18 cellular contexts compared by ENCODE assay signal in the genomic region with DNA sequence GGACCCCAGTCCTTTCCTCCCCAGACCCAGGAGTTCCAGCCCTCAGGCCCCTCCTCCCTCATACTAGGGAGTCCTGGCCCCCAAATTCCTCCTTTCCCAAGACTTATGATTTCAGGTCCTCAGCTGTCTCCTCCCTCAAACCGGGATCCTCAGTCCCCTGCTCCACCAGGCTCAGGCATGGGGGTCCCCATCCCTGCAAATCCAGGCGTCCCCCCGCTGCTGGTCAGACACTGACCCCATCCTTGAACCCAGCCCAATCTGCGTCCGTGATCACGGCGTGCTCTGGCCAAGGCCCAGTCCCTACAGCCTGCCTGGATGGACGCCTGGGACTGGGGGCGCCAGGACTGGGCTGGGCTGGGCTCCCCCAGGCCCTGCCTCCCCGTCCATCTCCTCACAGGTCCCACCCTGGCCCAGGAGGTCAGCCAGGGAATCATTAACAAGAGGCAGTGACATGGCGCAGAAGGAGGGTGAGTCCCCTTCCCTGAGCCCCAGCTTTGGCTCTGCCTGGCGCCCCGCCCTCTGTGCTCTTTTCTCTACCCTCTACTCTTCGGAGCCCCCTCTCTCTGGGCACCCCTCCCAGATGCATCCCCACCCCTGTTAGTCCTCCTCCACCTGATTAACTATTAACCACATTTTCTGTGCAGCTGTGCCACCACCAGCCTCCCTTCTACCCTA. TPM values are rescaled to one million over a fixed set of nuclear protein-coding genes. Genes with fewer than 3 reads are reported as not detected.
A peak's percentile ranks its signal among the peaks of the same experiment; 100 is the strongest.
DNase-seq lines count a peak whose midpoint lies in the region; ATAC-seq, FAIRE-seq and TF ChIP-seq lines count a peak whose summit lies in the region.
"Had no signal": no experiment of that assay in that cellular context is flagged by ENCODE, and none has a peak within 500 bp of the region (broad histone marks: within the 10 kb centered on the region; RNA-seq: fewer than 3 reads in every experiment).

No MANE protein-coding gene starts in this region.

- no peak overlapping the region for H3K27ac Mint-ChIP-seq in glutamatergic neuron (ENCODE audit: unreplicated experiment)
- H3K27ac Mint-ChIP-seq in nephron progenitor cell, result no peak overlapping the region

- H3K4me3 ChIP-seq in HEK293 (ENCODE audit: low read depth, low read length), result no peak overlapping the region
- H3K4me3 ChIP-seq: GM12878, GM23248 had no signal

- FAIRE-seq in GM12892 (lab: Jason Lieb, UNC), result no peak
- FAIRE-seq: GM12878, keratinocyte had no signal

- H3K27ac ChIP-seq in 22Rv1 (peak overlapping the region; percentile 69), HEK293 (ENCODE audit: extremely low read depth, low read depth, low read length) (no peak overlapping the region)
- H3K27ac ChIP-seq: GM23248, neutrophil had no signal

- peaks cover 5% of the 10 kb centered on the region for H3K4me1 Mint-ChIP-seq in glutamatergic neuron (ENCODE audit: low read depth, unreplicated experiment)
- peaks cover 79% of the 10 kb centered on the region for H3K4me1 Mint-ChIP-seq in nephron progenitor cell

- H3K9me3 Mint-ChIP-seq in glutamatergic neuron (ENCODE audit: unreplicated experiment) (peaks cover 3% of the 10 kb centered on the region), nephron progenitor cell (no peaks in the 10 kb centered on the region)

- POLR2A ChIA-PET in HEK293 (lab: Yijun Ruan, JAX), result no interaction called here

- H3K4me1 ChIP-seq in HEK293 (ENCODE audit: control insufficient read depth, insufficient read depth, low read length), result no peaks in the 10 kb centered on the region

- CTCF ChIA-PET in HEK293 (lab: Yijun Ruan, JAX), result interaction anchor here (0.6 to 8.7 kb wide), 5 partner anchors 14 to 691 kb away, joined by 3 to 193 read pairs (median 60); a partner anchor contains a TSS

- TF ChIP-seq POLR2A in GM12892 (IDR thresholded peaks at IDR 0.05; ENCODE audit: low read depth, low read length), result no peak

- H3K4me3 Mint-ChIP-seq in glutamatergic neuron (ENCODE audit: unreplicated experiment) (peak overlapping the region; percentile 34), nephron progenitor cell (peak overlapping the region; percentile 50)

- no peaks in the 10 kb centered on the region for H3K36me3 ChIP-seq in HEK293 (ENCODE audit: control insufficient read depth in 2 of 2, insufficient read depth in 1 of 2, low read length in 2 of 2)
- H3K36me3 ChIP-seq: neutrophil, vagina had no signal

- DNase-seq in glutamatergic neuron (no peak), nephron progenitor cell (no peak), GM12892 (ENCODE audit: insufficient read length) (no peak)
- DNase-seq in activated CD8-positive, alpha-beta memory T cell treated with anti-CD3 and anti-CD28 coated beads, Interleukin-2, amount 50 U/mL, for 48 hours, result no peak
- DNase-seq: activated CD8-positive, alpha-beta memory T cell treated with anti-CD3 and anti-CD28 coated beads, Interleukin-2, amount 50 U/mL, for 4 hours; DND-41; GM23248; SK-N-SH; stimulated activated CD8-positive, alpha-beta memory T cell treated with anti-CD3 and anti-CD28 coated beads, Interleukin-4, amount 100 ng/mL, for 48 hours had no signal

- H3K27me3 Mint-ChIP-seq in glutamatergic neuron (ENCODE audit: unreplicated experiment) (peaks cover 20% of the 10 kb centered on the region), nephron progenitor cell (ENCODE audit: low read depth, poor library complexity) (peaks cover 11% of the 10 kb centered on the region)

- H3K36me3 Mint-ChIP-seq in glutamatergic neuron (ENCODE audit: unreplicated experiment) (no peaks in the 10 kb centered on the region), nephron progenitor cell (ENCODE audit: low read depth) (no peaks in the 10 kb centered on the region)

- no peak for TF ChIP-seq CTCF in 22Rv1 (IDR thresholded peaks at IDR 0.05)
- no peak for TF ChIP-seq CTCF in HEK293 (tag by site-specific recombination; IDR thresholded peaks at IDR 0.05)
- TF ChIP-seq CTCF in glutamatergic neuron (IDR thresholded peaks at IDR 0.05; ENCODE audit: partially characterized antibody, unreplicated experiment), result no peak
- TF ChIP-seq CTCF in nephron progenitor cell (IDR thresholded peaks at IDR 0.05), result no peak

- ATAC-seq in GM21360 (IDR thresholded peaks at IDR 0.05; ENCODE audit: unreplicated experiment) (no peak), GM21381 (IDR thresholded peaks at IDR 0.05; ENCODE audit: unreplicated experiment) (no peak)
- ATAC-seq: GM12878 had no signal

- no peaks in the 10 kb centered on the region for H3K9me3 ChIP-seq in HEK293 (ENCODE audit: control insufficient read depth, insufficient read depth, low read depth, low read length)
- H3K9me3 ChIP-seq: neutrophil, SK-N-SH, vagina had no signal

TF ChIP-seq in HEK293, 187 proteins besides CTCF, POLR2A, EP300 and RAD21:
- TF ChIP-seq SP2 (tag by site-specific recombination; IDR thresholded peaks at IDR 0.05) (peak; percentile 7; the same call in 1 of the 2 replicates), ZNF555 (tag by site-specific recombination; conservative IDR thresholded peaks at IDR 0.05) (no peak)
- TF ChIP-seq, protein P1, sequence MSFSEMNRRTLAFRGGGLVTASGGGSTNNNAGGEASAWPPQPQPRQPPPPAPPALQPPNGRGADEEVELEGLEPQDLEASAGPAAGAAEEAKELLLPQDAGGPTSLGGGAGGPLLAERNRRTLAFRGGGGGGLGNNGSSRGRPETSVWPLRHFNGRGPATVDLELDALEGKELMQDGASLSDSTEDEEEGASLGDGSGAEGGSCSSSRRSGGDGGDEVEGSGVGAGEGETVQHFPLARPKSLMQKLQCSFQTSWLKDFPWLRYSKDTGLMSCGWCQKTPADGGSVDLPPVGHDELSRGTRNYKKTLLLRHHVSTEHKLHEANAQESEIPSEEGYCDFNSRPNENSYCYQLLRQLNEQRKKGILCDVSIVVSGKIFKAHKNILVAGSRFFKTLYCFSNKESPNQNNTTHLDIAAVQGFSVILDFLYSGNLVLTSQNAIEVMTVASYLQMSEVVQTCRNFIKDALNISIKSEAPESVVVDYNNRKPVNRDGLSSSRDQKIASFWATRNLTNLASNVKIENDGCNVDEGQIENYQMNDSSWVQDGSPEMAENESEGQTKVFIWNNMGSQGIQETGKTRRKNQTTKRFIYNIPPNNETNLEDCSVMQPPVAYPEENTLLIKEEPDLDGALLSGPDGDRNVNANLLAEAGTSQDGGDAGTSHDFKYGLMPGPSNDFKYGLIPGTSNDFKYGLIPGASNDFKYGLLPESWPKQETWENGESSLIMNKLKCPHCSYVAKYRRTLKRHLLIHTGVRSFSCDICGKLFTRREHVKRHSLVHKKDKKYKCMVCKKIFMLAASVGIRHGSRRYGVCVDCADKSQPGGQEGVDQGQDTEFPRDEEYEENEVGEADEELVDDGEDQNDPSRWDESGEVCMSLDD (tag by site-specific recombination; IDR thresholded peaks at IDR 0.05), result peak; percentile 17

RNA-seq across cellular contexts. Expression of a gene that starts 0.7 kb away (rescaled TPM):
- total RNA-seq in glutamatergic neuron (ENCODE audit: unreplicated experiment), result 0.29 TPM
- polyA plus RNA-seq in GM12892 (2012; ENCODE audit: missing spikeins), result not detected
- total RNA-seq: chondrocyte, GM23248, vagina had no signal
- polyA plus RNA-seq: GM23248, keratinocyte had no signal

RNA-seq across cellular contexts. Expression of a gene that starts 11.9 kb away (rescaled TPM):
- 12.0 TPM for total RNA-seq in glutamatergic neuron (ENCODE audit: unreplicated experiment)
- polyA plus RNA-seq in GM12892 (2012; ENCODE audit: missing spikeins), result 0.40 TPM

RNA-seq across cellular contexts. Expression of a gene that starts 42.1 kb away (rescaled TPM):
- 220 TPM for total RNA-seq in glutamatergic neuron (ENCODE audit: unreplicated experiment)
- 44.0 TPM for polyA plus RNA-seq in GM12892 (2012; ENCODE audit: missing spikeins)
